2 cellular contexts compared by ENCODE assay signal in genomic region chr13:49612042-49612441, GRCh38. TPM values are rescaled to one million over a fixed set of nuclear protein-coding genes. Genes with fewer than 3 reads are reported as not detected.
"Had no signal": no experiment of that assay in that cellular context is flagged by ENCODE, and none has a peak within 500 bp of the region (broad histone marks: within the 10 kb centered on the region; RNA-seq: fewer than 3 reads in every experiment).

No MANE protein-coding gene starts in this region.

RNA-seq across cellular contexts. Expression of gene ARL11, which starts 16.3 kb away (rescaled TPM):
- total RNA-seq: fibroblast of lung, fibroblast of villous mesenchyme had no signal
- polyA plus RNA-seq: fibroblast of lung had no signal
